ENCODE assay signal across 1 cellular context in the genomic region with DNA sequence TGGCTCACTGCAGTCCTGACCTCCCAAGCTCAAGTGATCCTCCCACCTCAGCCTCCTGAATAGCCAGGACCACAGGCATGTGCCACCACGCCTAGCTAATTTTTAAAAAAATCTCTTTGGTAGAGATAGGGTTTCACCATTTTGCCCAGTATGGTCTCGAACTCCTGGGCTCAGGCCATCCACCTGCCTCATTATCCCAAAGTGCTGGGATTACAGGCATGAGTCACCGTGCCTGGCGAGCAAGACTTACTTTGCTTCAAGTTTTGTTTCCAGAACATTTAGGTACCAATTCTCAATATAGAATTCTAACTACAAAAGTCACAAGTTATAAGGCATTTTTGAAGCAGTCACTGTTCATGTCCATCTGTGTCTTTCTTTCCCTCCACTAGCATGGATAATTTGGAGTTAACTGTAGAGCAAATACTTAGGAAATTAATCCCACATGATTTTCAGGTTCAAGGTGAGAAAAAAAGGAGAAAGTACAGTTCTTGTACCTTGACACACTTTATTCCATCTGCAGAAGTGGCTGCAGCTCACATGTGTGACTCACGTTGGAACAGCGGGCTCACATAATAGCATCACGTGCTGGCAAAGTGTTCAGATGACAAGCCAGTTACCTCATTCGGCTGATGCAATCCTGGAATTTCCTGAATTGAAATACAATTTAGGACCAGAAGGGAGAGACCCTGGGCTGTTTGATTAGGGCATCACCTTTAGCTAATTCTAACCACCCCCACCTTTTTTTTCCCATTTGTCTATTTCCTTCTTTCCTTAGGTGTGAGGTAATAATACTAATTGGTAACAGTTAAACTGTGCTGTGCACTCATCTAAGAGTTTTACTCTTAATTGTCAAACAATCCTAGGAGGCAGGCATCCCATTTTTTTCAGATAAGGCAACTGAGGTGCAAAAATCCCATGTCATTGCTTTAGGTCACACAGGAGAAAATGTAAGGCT.
TF ChIP-seq lines count a peak whose summit lies in the region.

No MANE protein-coding gene starts in this region.

TF ChIP-seq in K562, 482 proteins besides CTCF, POLR2A, EP300 and RAD21 (continued from another document and continues in another):
- TF ChIP-seq, protein P1, sequence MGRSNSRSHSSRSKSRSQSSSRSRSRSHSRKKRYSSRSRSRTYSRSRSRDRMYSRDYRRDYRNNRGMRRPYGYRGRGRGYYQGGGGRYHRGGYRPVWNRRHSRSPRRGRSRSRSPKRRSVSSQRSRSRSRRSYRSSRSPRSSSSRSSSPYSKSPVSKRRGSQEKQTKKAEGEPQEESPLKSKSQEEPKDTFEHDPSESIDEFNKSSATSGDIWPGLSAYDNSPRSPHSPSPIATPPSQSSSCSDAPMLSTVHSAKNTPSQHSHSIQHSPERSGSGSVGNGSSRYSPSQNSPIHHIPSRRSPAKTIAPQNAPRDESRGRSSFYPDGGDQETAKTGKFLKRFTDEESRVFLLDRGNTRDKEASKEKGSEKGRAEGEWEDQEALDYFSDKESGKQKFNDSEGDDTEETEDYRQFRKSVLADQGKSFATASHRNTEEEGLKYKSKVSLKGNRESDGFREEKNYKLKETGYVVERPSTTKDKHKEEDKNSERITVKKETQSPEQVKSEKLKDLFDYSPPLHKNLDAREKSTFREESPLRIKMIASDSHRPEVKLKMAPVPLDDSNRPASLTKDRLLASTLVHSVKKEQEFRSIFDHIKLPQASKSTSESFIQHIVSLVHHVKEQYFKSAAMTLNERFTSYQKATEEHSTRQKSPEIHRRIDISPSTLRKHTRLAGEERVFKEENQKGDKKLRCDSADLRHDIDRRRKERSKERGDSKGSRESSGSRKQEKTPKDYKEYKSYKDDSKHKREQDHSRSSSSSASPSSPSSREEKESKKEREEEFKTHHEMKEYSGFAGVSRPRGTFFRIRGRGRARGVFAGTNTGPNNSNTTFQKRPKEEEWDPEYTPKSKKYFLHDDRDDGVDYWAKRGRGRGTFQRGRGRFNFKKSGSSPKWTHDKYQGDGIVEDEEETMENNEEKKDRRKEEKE (IDR thresholded peaks at IDR 0.05; ENCODE audit: borderline replicate concordance in 1 of 2, control insufficient read depth in 1 of 2, low read depth in 2 of 2, low read length in 1 of 2) = no peak
- TF ChIP-seq CBFB (CRISPR knock-in tag; IDR thresholded peaks at IDR 0.05) = no peak
- no peak for TF ChIP-seq STAT5B (CRISPR knock-in tag; IDR thresholded peaks at IDR 0.05)
- peak; percentile 97 for TF ChIP-seq ZNF584 (CRISPR knock-in tag; IDR thresholded peaks at IDR 0.05; ENCODE audit: low read depth)
- no peak for TF ChIP-seq ZBTB5 (IDR thresholded peaks at IDR 0.05)
- TF ChIP-seq CEBPG (CRISPR knock-in tag; IDR thresholded peaks at IDR 0.05) = peak; percentile 98
- TF ChIP-seq CEBPG (tag; conservative IDR thresholded peaks at IDR 0.05 in 1 of 2, IDR thresholded peaks at IDR 0.05 in 1 of 2) = peak; percentile 96 to 99
- TF ChIP-seq GTF2A2 (tag; IDR thresholded peaks at IDR 0.05) = no peak
- TF ChIP-seq DPF2 (IDR thresholded peaks at IDR 0.05) = 0 out of 2 replicates have a peak, but pooled peaks have one; percentile 50
- TF ChIP-seq NCOA6 (IDR thresholded peaks at IDR 0.05) = no peak
- TF ChIP-seq, protein P2, sequence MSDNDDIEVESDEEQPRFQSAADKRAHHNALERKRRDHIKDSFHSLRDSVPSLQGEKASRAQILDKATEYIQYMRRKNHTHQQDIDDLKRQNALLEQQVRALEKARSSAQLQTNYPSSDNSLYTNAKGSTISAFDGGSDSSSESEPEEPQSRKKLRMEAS (CRISPR knock-in tag; IDR thresholded peaks at IDR 0.05) = peak; percentile 53; the same call in 1 of the 2 replicates
- peak; percentile 67; the same call in 1 of the 2 replicates for TF ChIP-seq ARID1B (IDR thresholded peaks at IDR 0.05)
- no peak for TF ChIP-seq HNRNPL (IDR thresholded peaks at IDR 0.05; ENCODE audit: low read depth, low read length)
- no peak for TF ChIP-seq RNF2 (IDR thresholded peaks at IDR 0.05)
- no peak for TF ChIP-seq SP1 (CRISPR knock-in tag; IDR thresholded peaks at IDR 0.05)
- no peak for TF ChIP-seq C11orf30 (IDR thresholded peaks at IDR 0.05; ENCODE audit: low read depth)
- TF ChIP-seq KLF6 (CRISPR knock-in tag; IDR thresholded peaks at IDR 0.05; ENCODE audit: borderline replicate concordance) = peak; percentile 43; the same call in 1 of the 2 replicates
- no peak for TF ChIP-seq MCM7 (IDR thresholded peaks at IDR 0.05)
- no peak for TF ChIP-seq MCM5 (IDR thresholded peaks at IDR 0.05; ENCODE audit: low read depth)
- no peak for TF ChIP-seq CC2D1A (IDR thresholded peaks at IDR 0.05)
- 0 out of 2 replicates have a peak, but pooled peaks have one; percentile 45 for TF ChIP-seq NFXL1 (CRISPR knock-in tag; IDR thresholded peaks at IDR 0.05)
- TF ChIP-seq FOXJ3 (CRISPR knock-in tag; IDR thresholded peaks at IDR 0.05) = no peak
- TF ChIP-seq KAT8 (IDR thresholded peaks at IDR 0.05; ENCODE audit: low read depth) = no peak
- TF ChIP-seq ZNF696 (CRISPR knock-in tag; conservative IDR thresholded peaks at IDR 0.05) = no peak
- peak; percentile 55; the same call in 1 of the 2 replicates for TF ChIP-seq LCOR (CRISPR knock-in tag; IDR thresholded peaks at IDR 0.05)
- no peak; the same call in 1 of the 2 replicates for TF ChIP-seq RREB1 (CRISPR knock-in tag; IDR thresholded peaks at IDR 0.05)
- TF ChIP-seq CCAR2 (IDR thresholded peaks at IDR 0.05; ENCODE audit: low read depth, low read length) = no peak
- TF ChIP-seq ZNF780A (CRISPR knock-in tag; IDR thresholded peaks at IDR 0.05) = no peak
- no peak for TF ChIP-seq CREBBP (IDR thresholded peaks at IDR 0.05; ENCODE audit: low read depth, low read length)
- TF ChIP-seq, protein P3, sequence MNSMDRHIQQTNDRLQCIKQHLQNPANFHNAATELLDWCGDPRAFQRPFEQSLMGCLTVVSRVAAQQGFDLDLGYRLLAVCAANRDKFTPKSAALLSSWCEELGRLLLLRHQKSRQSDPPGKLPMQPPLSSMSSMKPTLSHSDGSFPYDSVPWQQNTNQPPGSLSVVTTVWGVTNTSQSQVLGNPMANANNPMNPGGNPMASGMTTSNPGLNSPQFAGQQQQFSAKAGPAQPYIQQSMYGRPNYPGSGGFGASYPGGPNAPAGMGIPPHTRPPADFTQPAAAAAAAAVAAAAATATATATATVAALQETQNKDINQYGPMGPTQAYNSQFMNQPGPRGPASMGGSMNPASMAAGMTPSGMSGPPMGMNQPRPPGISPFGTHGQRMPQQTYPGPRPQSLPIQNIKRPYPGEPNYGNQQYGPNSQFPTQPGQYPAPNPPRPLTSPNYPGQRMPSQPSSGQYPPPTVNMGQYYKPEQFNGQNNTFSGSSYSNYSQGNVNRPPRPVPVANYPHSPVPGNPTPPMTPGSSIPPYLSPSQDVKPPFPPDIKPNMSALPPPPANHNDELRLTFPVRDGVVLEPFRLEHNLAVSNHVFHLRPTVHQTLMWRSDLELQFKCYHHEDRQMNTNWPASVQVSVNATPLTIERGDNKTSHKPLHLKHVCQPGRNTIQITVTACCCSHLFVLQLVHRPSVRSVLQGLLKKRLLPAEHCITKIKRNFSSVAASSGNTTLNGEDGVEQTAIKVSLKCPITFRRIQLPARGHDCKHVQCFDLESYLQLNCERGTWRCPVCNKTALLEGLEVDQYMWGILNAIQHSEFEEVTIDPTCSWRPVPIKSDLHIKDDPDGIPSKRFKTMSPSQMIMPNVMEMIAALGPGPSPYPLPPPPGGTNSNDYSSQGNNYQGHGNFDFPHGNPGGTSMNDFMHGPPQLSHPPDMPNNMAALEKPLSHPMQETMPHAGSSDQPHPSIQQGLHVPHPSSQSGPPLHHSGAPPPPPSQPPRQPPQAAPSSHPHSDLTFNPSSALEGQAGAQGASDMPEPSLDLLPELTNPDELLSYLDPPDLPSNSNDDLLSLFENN (IDR thresholded peaks at IDR 0.05; ENCODE audit: low read depth in 2 of 2, low read length in 2 of 2) = no peak
- no peak for TF ChIP-seq HMG20B (CRISPR knock-in tag; IDR thresholded peaks at IDR 0.05)
- TF ChIP-seq CSDE1 (IDR thresholded peaks at IDR 0.05) = no peak
- no peak for TF ChIP-seq GATAD2A (IDR thresholded peaks at IDR 0.05)
- TF ChIP-seq, protein P4, sequence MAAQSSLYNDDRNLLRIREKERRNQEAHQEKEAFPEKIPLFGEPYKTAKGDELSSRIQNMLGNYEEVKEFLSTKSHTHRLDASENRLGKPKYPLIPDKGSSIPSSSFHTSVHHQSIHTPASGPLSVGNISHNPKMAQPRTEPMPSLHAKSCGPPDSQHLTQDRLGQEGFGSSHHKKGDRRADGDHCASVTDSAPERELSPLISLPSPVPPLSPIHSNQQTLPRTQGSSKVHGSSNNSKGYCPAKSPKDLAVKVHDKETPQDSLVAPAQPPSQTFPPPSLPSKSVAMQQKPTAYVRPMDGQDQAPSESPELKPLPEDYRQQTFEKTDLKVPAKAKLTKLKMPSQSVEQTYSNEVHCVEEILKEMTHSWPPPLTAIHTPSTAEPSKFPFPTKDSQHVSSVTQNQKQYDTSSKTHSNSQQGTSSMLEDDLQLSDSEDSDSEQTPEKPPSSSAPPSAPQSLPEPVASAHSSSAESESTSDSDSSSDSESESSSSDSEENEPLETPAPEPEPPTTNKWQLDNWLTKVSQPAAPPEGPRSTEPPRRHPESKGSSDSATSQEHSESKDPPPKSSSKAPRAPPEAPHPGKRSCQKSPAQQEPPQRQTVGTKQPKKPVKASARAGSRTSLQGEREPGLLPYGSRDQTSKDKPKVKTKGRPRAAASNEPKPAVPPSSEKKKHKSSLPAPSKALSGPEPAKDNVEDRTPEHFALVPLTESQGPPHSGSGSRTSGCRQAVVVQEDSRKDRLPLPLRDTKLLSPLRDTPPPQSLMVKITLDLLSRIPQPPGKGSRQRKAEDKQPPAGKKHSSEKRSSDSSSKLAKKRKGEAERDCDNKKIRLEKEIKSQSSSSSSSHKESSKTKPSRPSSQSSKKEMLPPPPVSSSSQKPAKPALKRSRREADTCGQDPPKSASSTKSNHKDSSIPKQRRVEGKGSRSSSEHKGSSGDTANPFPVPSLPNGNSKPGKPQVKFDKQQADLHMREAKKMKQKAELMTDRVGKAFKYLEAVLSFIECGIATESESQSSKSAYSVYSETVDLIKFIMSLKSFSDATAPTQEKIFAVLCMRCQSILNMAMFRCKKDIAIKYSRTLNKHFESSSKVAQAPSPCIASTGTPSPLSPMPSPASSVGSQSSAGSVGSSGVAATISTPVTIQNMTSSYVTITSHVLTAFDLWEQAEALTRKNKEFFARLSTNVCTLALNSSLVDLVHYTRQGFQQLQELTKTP (IDR thresholded peaks at IDR 0.05; ENCODE audit: low read depth in 1 of 2, partially characterized antibody in 2 of 2) = peak in 1 of 2 experiments; percentile 36
- TF ChIP-seq MEF2D (tag; conservative IDR thresholded peaks at IDR 0.05; ENCODE audit: low read depth) = no peak; the same call in none of the 2 replicates
- TF ChIP-seq ZNF121 (CRISPR knock-in tag; conservative IDR thresholded peaks at IDR 0.05) = no peak
- TF ChIP-seq KLF16 (IDR thresholded peaks at IDR 0.05) = no peak; the same call in 1 of the 2 replicates
- no peak for TF ChIP-seq HNRNPK (IDR thresholded peaks at IDR 0.05; ENCODE audit: low read depth, low read length, poor library complexity, severe bottlenecking)
- no peak for TF ChIP-seq ZNF830 (CRISPR knock-in tag; IDR thresholded peaks at IDR 0.05)
- no peak for TF ChIP-seq ILF3 (IDR thresholded peaks at IDR 0.05; ENCODE audit: borderline replicate concordance)
- no peak for TF ChIP-seq KDM1A (IDR thresholded peaks at IDR 0.05)
- peak; percentile 60; the same call in 1 of the 2 replicates for TF ChIP-seq TEAD4 (IDR thresholded peaks at IDR 0.05; ENCODE audit: low read length)
- TF ChIP-seq TEAD4 (CRISPR knock-in tag; IDR thresholded peaks at IDR 0.05; ENCODE audit: borderline replicate concordance) = no peak
- no peak for TF ChIP-seq NFE2 (IDR thresholded peaks at IDR 0.05; ENCODE audit: low read depth)
- no peak; a peak in 1 of 4 replicates for TF ChIP-seq FOXK2 (conservative IDR thresholded peaks at IDR 0.05 in 1 of 2, IDR thresholded peaks at IDR 0.05 in 1 of 2; ENCODE audit: low read depth in 2 of 2)
